Comparison of ENCODE assay signal across 9 cellular contexts in genomic region chr22:26674211-26675190, GRCh38. TPM values are rescaled to one million over a fixed set of nuclear protein-coding genes. Genes with fewer than 3 reads are reported as not detected.
DNase-seq lines count a peak whose midpoint lies in the region; ATAC-seq, FAIRE-seq and TF ChIP-seq lines count a peak whose summit lies in the region.
"Had no signal": no experiment of that assay in that cellular context is flagged by ENCODE, and none has a peak within 500 bp of the region (broad histone marks: within the 10 kb centered on the region; RNA-seq: fewer than 3 reads in every experiment).

No MANE protein-coding gene starts in this region.

- peak; percentile 57 for TF ChIP-seq POLR2A in GM12878 (IDR thresholded peaks at IDR 0.05; ENCODE audit: low read depth, low read length)

- DNase-seq in GF-D8 (lab: John Stamatoyannopoulos, UW) (peak; percentile 16), MM.1S (no peak), GM12878 (ENCODE audit: low read depth, low spot score) (peak; percentile 37)

- peaks cover 44% of the 10 kb centered on the region for H3K79me2 ChIP-seq in MM.1S (ENCODE audit: low read length)
- peaks cover 35% of the 10 kb centered on the region for H3K79me2 ChIP-seq in GM12878 (ENCODE audit: control insufficient read depth, insufficient read depth, low read length)
- no peaks in the 10 kb centered on the region for H3K79me2 ChIP-seq in neural cell (replicated peaks; ENCODE audit: insufficient read depth, low read length)

- peak overlapping the region; percentile 98 for H3K27ac ChIP-seq in MM.1S (ENCODE audit: low read length)
- H3K27ac ChIP-seq in GM12878 (ENCODE audit: control insufficient read depth, insufficient read depth) = peak overlapping the region; percentile 99
- no peak overlapping the region for H3K27ac ChIP-seq in neural cell (ENCODE audit: low read length)

- peak overlapping the region; percentile 99 for H3K4me2 ChIP-seq in MM.1S (ENCODE audit: low read depth, low read length)
- H3K4me2 ChIP-seq in GM12878 (ENCODE audit: control insufficient read depth, insufficient read depth) = peak overlapping the region; percentile 85
- H3K4me2 ChIP-seq in neural cell (ENCODE audit: low read length) = peak overlapping the region; percentile 78

- BruUV-seq in GM12878 (replicated peaks; lab: Mats Ljungman, UMichigan) = no TSS peak

- TF ChIP-seq RAD21 in GM12878 (IDR thresholded peaks at IDR 0.05; ENCODE audit: insufficient read depth, low read depth, low read length) (no peak), neural cell (conservative IDR thresholded peaks at IDR 0.05) (no peak)

- WGBS in GM12878 (ENCODE audit: insufficient coverage, insufficient replicate concordance, low lambda C conversion rate, missing lambda C conversion rate) = 0% methylated on average over 9 of the region's 9 CpGs

- POLR2A ChIA-PET in GM12878 (lab: Charles Lee) = interaction anchor here (0.6 to 2.6 kb wide), 7 partner anchors 9 to 1244 kb away, joined by 3 to 9 read pairs (median 6); partner anchors contain the start of genes HPS4, PITPNB and SRRD

- SMC1A ChIA-PET in GM12878 (lab: Charles Lee; ENCODE audit: uncharacterized antibody, unreplicated experiment) = interaction anchor here (0.8 to 3.1 kb wide), 15 partner anchors 9 to 1244 kb away, joined by 3 to 16 read pairs (median 3); partner anchors contain the start of genes HPS4 and SRRD

- H3K36me3 ChIP-seq in MM.1S (replicated peaks; ENCODE audit: insufficient read depth, low read length) (no peaks in the 10 kb centered on the region), GM12878 (ENCODE audit: control insufficient read depth in 2 of 2, insufficient read depth in 2 of 2, low read length in 1 of 2) (0 out of 4 replicates have a peak, but pooled peaks cover 0 to 2% of the 10 kb centered on the region in 2 experiments), neural cell (ENCODE audit: insufficient read depth, low read length) (no peaks in the 10 kb centered on the region)

- RAD21 ChIA-PET in GM12878 (lab: Charles Lee; ENCODE audit: unreplicated experiment) = interaction anchor here (0.9 to 2.1 kb wide), 8 partner anchors 9 to 309 kb away, joined by 3 to 9 read pairs (median 4); no protein-coding TSS in a partner anchor

- H4K20me1 ChIP-seq in MM.1S (ENCODE audit: insufficient read depth, low read length) (0 out of 2 replicates have a peak, but pooled peaks cover 3% of the 10 kb centered on the region), GM12878 (ENCODE audit: control insufficient read depth, insufficient read depth) (no peaks in the 10 kb centered on the region), neural cell (ENCODE audit: insufficient read depth) (no peaks in the 10 kb centered on the region)

- ATAC-seq in GM12878 = peak; percentile 28
- no peak for ATAC-seq in HG03139 (IDR thresholded peaks at IDR 0.05; ENCODE audit: unreplicated experiment)
- ATAC-seq in GM18519 (IDR thresholded peaks at IDR 0.05; ENCODE audit: low FRiP score, unreplicated experiment) = no peak
- no peak for ATAC-seq in HG03565 (IDR thresholded peaks at IDR 0.05; ENCODE audit: unreplicated experiment)
- no peak for ATAC-seq in GM21619 (IDR thresholded peaks at IDR 0.05; ENCODE audit: unreplicated experiment)

- intact Hi-C loops in GM12878 (cut with micrococcal nuclease; ENCODE audit: unreplicated experiment) = no loop called here

- CTCF ChIA-PET in GM12878 (lab: Yijun Ruan, JAX) = interaction anchor here (0.7 to 3.7 kb wide), 17 partner anchors 7 to 1245 kb away, joined by 3 to 31 read pairs (median 4); partner anchors contain the start of gene PITPNB

- peaks cover 32% of the 10 kb centered on the region for H3F3A ChIP-seq in MM.1S (ENCODE audit: insufficient read depth, low read length)
- peaks cover 5% of the 10 kb centered on the region for H3F3A ChIP-seq in neural cell (ENCODE audit: insufficient read depth, low read length, poor library complexity, severe bottlenecking)

- H3K9ac ChIP-seq in MM.1S (ENCODE audit: low read length) (peak overlapping the region; percentile 96), GM12878 (ENCODE audit: control insufficient read depth, insufficient read depth, low read length) (peak overlapping the region; percentile 98), neural cell (ENCODE audit: low read length) (peak overlapping the region; percentile 64)

- no peaks in the 10 kb centered on the region for H3K27me3 ChIP-seq in MM.1S (replicated peaks; ENCODE audit: insufficient read depth, low read length)
- no peaks in the 10 kb centered on the region for H3K27me3 ChIP-seq in GM12878 (replicated peaks in 1 of 2; ENCODE audit: control insufficient read depth in 2 of 2, insufficient read depth in 2 of 2, low read length in 1 of 2)
- H3K27me3 ChIP-seq in neural cell (ENCODE audit: insufficient read depth, low read depth, low read length) = no peaks in the 10 kb centered on the region

- H3K9me2 ChIP-seq in MM.1S (replicated peaks; ENCODE audit: insufficient read depth, low read length) (no peaks in the 10 kb centered on the region), neural cell (ENCODE audit: insufficient read depth, low read length) (no peaks in the 10 kb centered on the region)

- H2AFZ ChIP-seq in MM.1S (ENCODE audit: low read length) = no peak overlapping the region
- H2AFZ ChIP-seq in GM12878 (ENCODE audit: control insufficient read depth, low read depth, low read length) = no peak overlapping the region
- no peak overlapping the region for H2AFZ ChIP-seq in neural cell (ENCODE audit: low read depth, low read length)

- TF ChIP-seq EP300 in GM12878 (IDR thresholded peaks at IDR 0.05; ENCODE audit: borderline replicate concordance in 1 of 2, control insufficient read depth in 1 of 2, low read depth in 2 of 2, low read length in 2 of 2) = no peak
- TF ChIP-seq EP300 in neural cell (conservative IDR thresholded peaks at IDR 0.05; ENCODE audit: poor library complexity, severe bottlenecking) = no peak

- peaks cover 32% of the 10 kb centered on the region for H3K4me1 ChIP-seq in MM.1S (ENCODE audit: low read length)
- peaks cover 39% of the 10 kb centered on the region for H3K4me1 ChIP-seq in GM12878 (ENCODE audit: control insufficient read depth, insufficient read depth, low read length)

- in situ Hi-C loops in GM12878 (cut with MboI) = no loop called here

- FAIRE-seq in GM12878 (lab: Jason Lieb, UNC) = no peak

- H3K9me3 ChIP-seq in MM.1S (replicated peaks; ENCODE audit: insufficient read depth, low read length) (no peaks in the 10 kb centered on the region), GM12878 (replicated peaks; ENCODE audit: control insufficient read depth, insufficient read depth, low read length) (no peaks in the 10 kb centered on the region), neural cell (ENCODE audit: low read length) (no peaks in the 10 kb centered on the region)

- peak overlapping the region; percentile 87 for H3K4me3 ChIP-seq in MM.1S (ENCODE audit: low read length)
- peak overlapping the region; percentile 100 for H3K4me3 ChIP-seq in GM12878
- H3K4me3 ChIP-seq in neural cell (ENCODE audit: low read length) = peak overlapping the region; percentile 72

- TF ChIP-seq CTCF in MM.1S (IDR thresholded peaks at IDR 0.05; ENCODE audit: low read length) = peak; percentile 32
- TF ChIP-seq CTCF in GM12878 (IDR thresholded peaks at IDR 0.05 in 2 of 3, conservative IDR thresholded peaks at IDR 0.05 in 1 of 3; ENCODE audit: control insufficient read depth in 2 of 3, extremely low read depth in 1 of 3, insufficient read depth in 1 of 3, low read depth in 3 of 3, low read length in 3 of 3) = peak; percentile 21 to 46 (median 26); a peak in 4 of 6 replicates
- peak; percentile 8 for TF ChIP-seq CTCF in neural cell (IDR thresholded peaks at IDR 0.05; ENCODE audit: poor library complexity, severe bottlenecking)

RNA-seq across cellular contexts. Expression of gene MIAT, which starts 17.1 kb away (rescaled TPM):
- 13.9 and 14.0 TPM in 2 replicates for total RNA-seq in GM12878 (2013; cell fraction: nucleolus; rRNA removed)
- 5.2 and 5.9 TPM in 2 replicates for total RNA-seq in GM12878 (2014; rRNA removed)
- 6.7 and 7.7 TPM in 2 replicates for total RNA-seq in GM12878 (2014; rRNA removed; fragmentation: Illumina TruSeq; extraction: Trizol)
- 9.9 and 11.7 TPM in 2 replicates for total RNA-seq in GM12878 (2021)
- 9.0 TPM for polyA plus RNA-seq in GM12878 (2011; ENCODE audit: low read depth)
- 1.8 and 1.9 TPM in 2 replicates for polyA plus RNA-seq in GM12878 (2011; rRNA removed)
- polyA plus RNA-seq in GM12878 (2011; cell fraction: cytosol; rRNA removed) = 0.80 and 1.2 TPM in 2 replicates
- polyA plus RNA-seq in GM12878 (2011; cell fraction: nucleus; rRNA removed) = 8.6 and 9.9 TPM in 2 replicates
- 9.7 and 12.5 TPM in 2 replicates for polyA plus RNA-seq in GM12878 (2012)
- polyA plus RNA-seq in GM12878 (2014; fragmentation: Illumina TruSeq; extraction: Trizol) = 12.4 and 14.7 TPM in 2 replicates
- under 1 TPM; 0.39 to 0.51 TPM for polyA plus RNA-seq in GM12878 (2014; fragmentation: Nextera tagmentation; extraction: Ambion mirVana)
- polyA plus RNA-seq in GM12878 (2014; rRNA removed) = 13.7 and 16.0 TPM in 2 replicates
- polyA plus RNA-seq in GM12878 (2016; fragmentation: Nextera tagmentation; extraction: Ambion mirVana) = 1 to 10 TPM; 2.2 to 3.4 TPM
- polyA minus RNA-seq in GM12878 (2011; rRNA and poly(A)+ RNA removed) = 2.8 and 5.1 TPM in 2 replicates
- polyA minus RNA-seq in GM12878 (2011; cell fraction: cytosol; rRNA and poly(A)+ RNA removed) = 0.53 and 0.73 TPM in 2 replicates
- polyA minus RNA-seq in GM12878 (2011; cell fraction: nucleus; rRNA and poly(A)+ RNA removed) = 6.3 and 6.9 TPM in 2 replicates
- 529 and 710 TPM in 2 replicates for polyA plus RNA-seq in neural cell
- 421 and 468 TPM in 2 replicates for polyA minus RNA-seq in neural cell

RNA-seq across cellular contexts. Expression of gene CRYBA4, which starts 52.7 kb away (rescaled TPM):
- total RNA-seq in GM12878 (2013; cell fraction: nucleolus; rRNA removed) = not detected in 2 replicates
- 0.17 TPM in 1 of 2 replicates, not detected in the other for total RNA-seq in GM12878 (2014; rRNA removed)
- total RNA-seq in GM12878 (2014; rRNA removed; fragmentation: Illumina TruSeq; extraction: Trizol) = not detected in 2 replicates
- not detected in 2 replicates for total RNA-seq in GM12878 (2021)
- polyA plus RNA-seq in GM12878 (2011; ENCODE audit: low read depth) = not detected
- 0.12 TPM in 2 replicates for polyA plus RNA-seq in GM12878 (2011; rRNA removed)
- polyA plus RNA-seq in GM12878 (2011; cell fraction: cytosol; rRNA removed) = 0.18 and 0.28 TPM in 2 replicates
- 0.31 and 0.48 TPM in 2 replicates for polyA plus RNA-seq in GM12878 (2011; cell fraction: nucleus; rRNA removed)
- polyA plus RNA-seq in GM12878 (2012) = 0.21 TPM in 1 of 2 replicates, not detected in the other
- polyA plus RNA-seq in GM12878 (2014; fragmentation: Illumina TruSeq; extraction: Trizol) = not detected in 2 replicates
- polyA plus RNA-seq in GM12878 (2014; fragmentation: Nextera tagmentation; extraction: Ambion mirVana) = not detected
- polyA plus RNA-seq in GM12878 (2014; rRNA removed) = not detected in 2 replicates
- polyA plus RNA-seq in GM12878 (2016; fragmentation: Nextera tagmentation; extraction: Ambion mirVana) = not detected
- polyA minus RNA-seq in GM12878 (2011; rRNA and poly(A)+ RNA removed) = 0.41 TPM in 1 of 2 replicates, not detected in the other
- not detected in 2 replicates for polyA minus RNA-seq in GM12878 (2011; cell fraction: cytosol; rRNA and poly(A)+ RNA removed)
- not detected in 2 replicates for polyA minus RNA-seq in GM12878 (2011; cell fraction: nucleus; rRNA and poly(A)+ RNA removed)
- polyA plus RNA-seq in neural cell = not detected in 2 replicates
- not detected in 2 replicates for polyA minus RNA-seq in neural cell
- total RNA-seq: renal cortical epithelial cell had no signal

RNA-seq across cellular contexts. Expression of gene CRYBB1, which starts 56.7 kb away (rescaled TPM):
- total RNA-seq in GM12878 (2013; cell fraction: nucleolus; rRNA removed) = not detected in 2 replicates
- total RNA-seq in GM12878 (2014; rRNA removed) = 0.11 TPM in 1 of 2 replicates, not detected in the other
- total RNA-seq in GM12878 (2014; rRNA removed; fragmentation: Illumina TruSeq; extraction: Trizol) = not detected in 2 replicates
- 0.64 TPM in 1 of 2 replicates, not detected in the other for total RNA-seq in GM12878 (2021)
- not detected for polyA plus RNA-seq in GM12878 (2011; ENCODE audit: low read depth)
- not detected in 2 replicates for polyA plus RNA-seq in GM12878 (2011; rRNA removed)
- 0.12 TPM in 1 of 2 replicates, not detected in the other for polyA plus RNA-seq in GM12878 (2011; cell fraction: cytosol; rRNA removed)
- not detected in 2 replicates for polyA plus RNA-seq in GM12878 (2011; cell fraction: nucleus; rRNA removed)
- polyA plus RNA-seq in GM12878 (2012) = not detected in 2 replicates
- 0.09 TPM in 1 of 2 replicates, not detected in the other for polyA plus RNA-seq in GM12878 (2014; fragmentation: Illumina TruSeq; extraction: Trizol)
- under 1 TPM in 1 of 2 experiments, not detected in 1; 0.23 TPM for polyA plus RNA-seq in GM12878 (2014; fragmentation: Nextera tagmentation; extraction: Ambion mirVana)
- polyA plus RNA-seq in GM12878 (2014; rRNA removed) = 0.13 TPM in 1 of 2 replicates, not detected in the other
- polyA plus RNA-seq in GM12878 (2016; fragmentation: Nextera tagmentation; extraction: Ambion mirVana) = under 1 TPM in 1 of 2 experiments, not detected in 1; 0.32 TPM
- polyA minus RNA-seq in GM12878 (2011; rRNA and poly(A)+ RNA removed) = not detected in 2 replicates
- polyA minus RNA-seq in GM12878 (2011; cell fraction: cytosol; rRNA and poly(A)+ RNA removed) = not detected in 2 replicates
- not detected in 2 replicates for polyA minus RNA-seq in GM12878 (2011; cell fraction: nucleus; rRNA and poly(A)+ RNA removed)
- not detected in 2 replicates for polyA plus RNA-seq in neural cell
- polyA minus RNA-seq in neural cell = not detected in 2 replicates
- total RNA-seq: renal cortical epithelial cell had no signal

Comparison
In these comparisons a context has a peak if more than half of its experiments do, and no peak if none do; other contexts are left out.
1. RNA of gene MIAT, which starts 17.1 kb away (polyA plus RNA-seq): 529 to 710 TPM in neural cell; 0.39 to 16.0 TPM in GM12878; every median in the first group is over 10 times any median in the second.
2. Peak in every context shown above with its lines, with median percentiles within 50 percentile points of each other: H3K4me2 ChIP-seq, H3K4me3 ChIP-seq, H3K9ac ChIP-seq and CTCF ChIP-seq.